13 cellular contexts compared by ENCODE assay signal in genomic region chr19:8196271-8196908, GRCh38. TPM values are rescaled to one million over a fixed set of nuclear protein-coding genes. Genes with fewer than 3 reads are reported as not detected.
DNase-seq lines count a peak whose midpoint lies in the region; ATAC-seq and TF ChIP-seq lines count a peak whose summit lies in the region.
"Had no signal": no experiment of that assay in that cellular context is flagged by ENCODE, and none has a peak within 500 bp of the region (broad histone marks: within the 10 kb centered on the region; RNA-seq: fewer than 3 reads in every experiment).

No MANE protein-coding gene starts in this region.

- no peak for DNase-seq in CD8-positive, alpha-beta T cell
- peak; percentile 65 for DNase-seq in Karpas-422
- DNase-seq in activated CD4-positive, alpha-beta memory T cell treated with anti-CD3 and anti-CD28 coated beads for 36 hours = no peak
- no peak for DNase-seq in natural killer cell treated with Interleukin-12 subunit alpha and Interleukin-12 subunit beta and Interleukin-15 and Interleukin-18, amount 100 ng/mL, for 72 hours (ENCODE audit: low spot score)
- DNase-seq in Caco-2 = no peak
- no peak for DNase-seq in left lung
- DNase-seq: head of caudate nucleus, left ventricle myocardium inferior, NCI-H1417 treated with DMSO at 0.1 percent for 48 hours, NCI-H69 had no signal

- no peaks in the 10 kb centered on the region for H3K9me2 ChIP-seq in Karpas-422 (replicated peaks; ENCODE audit: insufficient read depth, low read length)

- H3K9me3 Mint-ChIP-seq in CD8-positive, alpha-beta T cell = no peaks in the 10 kb centered on the region
- no peaks in the 10 kb centered on the region for H3K9me3 Mint-ChIP-seq in activated CD4-positive, alpha-beta memory T cell treated with anti-CD3 and anti-CD28 coated beads for 36 hours
- H3K9me3 Mint-ChIP-seq in natural killer cell treated with Interleukin-12 subunit alpha and Interleukin-12 subunit beta and Interleukin-15 and Interleukin-18, amount 100 ng/mL, for 72 hours = peaks cover 2% of the 10 kb centered on the region
- H3K9me3 Mint-ChIP-seq in Caco-2 (ENCODE audit: unreplicated experiment) = no peaks in the 10 kb centered on the region

- H3K4me1 ChIP-seq in CD8-positive, alpha-beta T cell (ENCODE audit: insufficient read depth, low read length) = peaks cover 33% of the 10 kb centered on the region
- H3K4me1 ChIP-seq in Karpas-422 (ENCODE audit: low read length) (peaks cover 58% of the 10 kb centered on the region), Caco-2 (no peaks in the 10 kb centered on the region), left lung (peaks cover 0 to 47% of the 10 kb centered on the region in 2 donors)

- ATAC-seq in CD8-positive, alpha-beta T cell = no peak
- ATAC-seq in natural killer cell treated with Interleukin-12 subunit alpha and Interleukin-12 subunit beta and Interleukin-15 and Interleukin-18, amount 100 ng/mL, for 72 hours = no peak
- no peak for ATAC-seq in left lung
- ATAC-seq in GM18520 (IDR thresholded peaks at IDR 0.05; ENCODE audit: unreplicated experiment) = no peak
- no peak for ATAC-seq in HG03354 (IDR thresholded peaks at IDR 0.05; ENCODE audit: poor library complexity, severe bottlenecking, unreplicated experiment)
- ATAC-seq: SK-N-SH treated with all-trans-retinoic acid at 6 μM for 48 hours had no signal

- CTCF ChIA-PET in CD8-positive, alpha-beta T cell (lab: Charles Lee) = interaction anchor here (1.2 kb wide), 1 partner anchor 383 kb away, joined by 3 read pairs; no protein-coding TSS in a partner anchor
- CTCF ChIA-PET in activated CD4-positive, alpha-beta memory T cell treated with anti-CD3 and anti-CD28 coated beads for 36 hours (lab: Charles Lee) = no interaction called here
- CTCF ChIA-PET in Caco-2 (lab: Charles Lee) = no interaction called here

- no peaks in the 10 kb centered on the region for H4K20me1 ChIP-seq in Karpas-422 (ENCODE audit: insufficient read depth, low read depth, low read length)

- H3K27ac Mint-ChIP-seq in CD8-positive, alpha-beta T cell = peak overlapping the region; percentile 60
- H3K27ac Mint-ChIP-seq in activated CD4-positive, alpha-beta memory T cell treated with anti-CD3 and anti-CD28 coated beads for 36 hours = peak overlapping the region; percentile 14
- H3K27ac Mint-ChIP-seq in natural killer cell treated with Interleukin-12 subunit alpha and Interleukin-12 subunit beta and Interleukin-15 and Interleukin-18, amount 100 ng/mL, for 72 hours = peak overlapping the region; percentile 95 to 98
- no peak overlapping the region for H3K27ac Mint-ChIP-seq in Caco-2 (ENCODE audit: unreplicated experiment)

- H2AFZ ChIP-seq in Karpas-422 (ENCODE audit: low read length) = no peak overlapping the region

- H3K36me3 Mint-ChIP-seq in CD8-positive, alpha-beta T cell = no peaks in the 10 kb centered on the region
- no peaks in the 10 kb centered on the region for H3K36me3 Mint-ChIP-seq in activated CD4-positive, alpha-beta memory T cell treated with anti-CD3 and anti-CD28 coated beads for 36 hours
- no peaks in the 10 kb centered on the region for H3K36me3 Mint-ChIP-seq in natural killer cell treated with Interleukin-12 subunit alpha and Interleukin-12 subunit beta and Interleukin-15 and Interleukin-18, amount 100 ng/mL, for 72 hours
- H3K36me3 Mint-ChIP-seq in Caco-2 (ENCODE audit: insufficient read depth, unreplicated experiment) = no peaks in the 10 kb centered on the region

- H3K27ac ChIP-seq in CD8-positive, alpha-beta T cell (ENCODE audit: low read depth, low read length) = no peak overlapping the region
- H3K27ac ChIP-seq in Karpas-422 (ENCODE audit: low read length) (no peak overlapping the region), left lung (peak overlapping the region in 1 of 2 donors; percentile 90)
- H3K27ac ChIP-seq: left ventricle myocardium inferior had no signal

- intact Hi-C loops in CD8-positive, alpha-beta T cell (cut with DNase I, micrococcal nuclease) = no loop called here
- intact Hi-C loops in activated CD4-positive, alpha-beta memory T cell treated with anti-CD3 and anti-CD28 coated beads for 36 hours (cut with micrococcal nuclease) = no loop called here
- intact Hi-C loops in Caco-2 (cut with micrococcal nuclease; ENCODE audit: unreplicated experiment) = no loop called here
- intact Hi-C loops in left lung (cut with DNase I) = no loop called here

- TF ChIP-seq CTCF in CD8-positive, alpha-beta T cell (IDR thresholded peaks at IDR 0.05) = no peak
- no peak for TF ChIP-seq CTCF in Caco-2 (IDR thresholded peaks at IDR 0.05; ENCODE audit: insufficient read depth in 1 of 2, low read depth in 1 of 2, low read length in 1 of 2, severe bottlenecking in 1 of 2, unreplicated experiment in 1 of 2)
- TF ChIP-seq CTCF in left lung (IDR thresholded peaks at IDR 0.05) = no peak

- H3K4me3 ChIP-seq in CD8-positive, alpha-beta T cell (ENCODE audit: low read depth, low read length) = no peak overlapping the region
- peak overlapping the region; percentile 1; the same call in 1 of the 2 replicates for H3K4me3 ChIP-seq in Karpas-422 (ENCODE audit: low read length)
- no peak overlapping the region for H3K4me3 ChIP-seq in Caco-2 (ENCODE audit: low read depth, low read length)
- H3K4me3 ChIP-seq in left lung = no peak overlapping the region
- H3K4me3 ChIP-seq: left ventricle myocardium inferior had no signal

- peak overlapping the region; percentile 34 for H3K4me2 ChIP-seq in Karpas-422 (ENCODE audit: low read depth, low read length, poor library complexity, severe bottlenecking)

- H3K27me3 Mint-ChIP-seq in CD8-positive, alpha-beta T cell (ENCODE audit: low read depth) = no peaks in the 10 kb centered on the region
- H3K27me3 Mint-ChIP-seq in activated CD4-positive, alpha-beta memory T cell treated with anti-CD3 and anti-CD28 coated beads for 36 hours = no peaks in the 10 kb centered on the region
- no peaks in the 10 kb centered on the region for H3K27me3 Mint-ChIP-seq in natural killer cell treated with Interleukin-12 subunit alpha and Interleukin-12 subunit beta and Interleukin-15 and Interleukin-18, amount 100 ng/mL, for 72 hours
- H3K27me3 Mint-ChIP-seq in Caco-2 (ENCODE audit: insufficient read depth, unreplicated experiment) = no peaks in the 10 kb centered on the region

- H3K27me3 ChIP-seq in CD8-positive, alpha-beta T cell (ENCODE audit: insufficient read depth, low read length) = no peaks in the 10 kb centered on the region
- no peaks in the 10 kb centered on the region for H3K27me3 ChIP-seq in Karpas-422 (ENCODE audit: low read length)
- no peaks in the 10 kb centered on the region for H3K27me3 ChIP-seq in Caco-2 (replicated peaks; ENCODE audit: control insufficient read depth, insufficient read depth, low read length)
- no peaks in the 10 kb centered on the region for H3K27me3 ChIP-seq in left lung

- no peak overlapping the region for H3K4me3 Mint-ChIP-seq in CD8-positive, alpha-beta T cell
- no peak overlapping the region for H3K4me3 Mint-ChIP-seq in activated CD4-positive, alpha-beta memory T cell treated with anti-CD3 and anti-CD28 coated beads for 36 hours
- H3K4me3 Mint-ChIP-seq in natural killer cell treated with Interleukin-12 subunit alpha and Interleukin-12 subunit beta and Interleukin-15 and Interleukin-18, amount 100 ng/mL, for 72 hours = peak overlapping the region; percentile 71
- no peak overlapping the region for H3K4me3 Mint-ChIP-seq in Caco-2 (ENCODE audit: unreplicated experiment)

- no TSS peak for BruUV-seq in Caco-2 (replicated peaks; lab: Mats Ljungman, UMichigan)

- H3K79me2 ChIP-seq in Karpas-422 (ENCODE audit: low read length) = no peaks in the 10 kb centered on the region

- H3K9ac ChIP-seq in Karpas-422 (ENCODE audit: low read length) = peak overlapping the region; percentile 31; the same call in 1 of the 2 replicates

- H3K4me1 Mint-ChIP-seq in CD8-positive, alpha-beta T cell (ENCODE audit: low read depth) = peaks cover 44% of the 10 kb centered on the region
- peaks cover 39% of the 10 kb centered on the region for H3K4me1 Mint-ChIP-seq in activated CD4-positive, alpha-beta memory T cell treated with anti-CD3 and anti-CD28 coated beads for 36 hours (ENCODE audit: low read depth)
- H3K4me1 Mint-ChIP-seq in natural killer cell treated with Interleukin-12 subunit alpha and Interleukin-12 subunit beta and Interleukin-15 and Interleukin-18, amount 100 ng/mL, for 72 hours (ENCODE audit: low read depth in 2 of 2) = peaks cover 44 to 50% of the 10 kb centered on the region in 2 donors
- H3K4me1 Mint-ChIP-seq in Caco-2 (ENCODE audit: low read depth, unreplicated experiment) = no peaks in the 10 kb centered on the region

- H3K36me3 ChIP-seq in CD8-positive, alpha-beta T cell (ENCODE audit: insufficient read depth, low read length) = no peaks in the 10 kb centered on the region
- H3K36me3 ChIP-seq in Karpas-422 (ENCODE audit: insufficient read depth, low read length) = no peaks in the 10 kb centered on the region
- no peaks in the 10 kb centered on the region for H3K36me3 ChIP-seq in Caco-2 (ENCODE audit: control insufficient read depth, insufficient read depth, low read length)
- H3K36me3 ChIP-seq in left lung = no peaks in the 10 kb centered on the region
- H3K36me3 ChIP-seq: left ventricle myocardium inferior had no signal

- POLR2A ChIA-PET in CD8-positive, alpha-beta T cell (lab: Charles Lee) = interaction anchor here (2.0 kb wide), 1 partner anchor 9 kb away, joined by 6 read pairs; no protein-coding TSS in a partner anchor
- POLR2A ChIA-PET in activated CD4-positive, alpha-beta memory T cell treated with anti-CD3 and anti-CD28 coated beads for 36 hours (lab: Charles Lee) = no interaction called here
- POLR2A ChIA-PET in Caco-2 (lab: Charles Lee) = no interaction called here

- no peaks in the 10 kb centered on the region for H3K9me3 ChIP-seq in CD8-positive, alpha-beta T cell (ENCODE audit: low read length)
- H3K9me3 ChIP-seq in Karpas-422 (ENCODE audit: low read length) (no peaks in the 10 kb centered on the region), Caco-2 (no peaks in the 10 kb centered on the region), left lung (no peaks in the 10 kb centered on the region)
- H3K9me3 ChIP-seq: left ventricle myocardium inferior had no signal

RNA-seq across cellular contexts. Expression of gene CERS4, which starts 12.8 kb away (rescaled TPM):
- 1 to 10 TPM; 6.9 to 7.2 TPM for total RNA-seq in CD8-positive, alpha-beta T cell
- total RNA-seq in Karpas-422 (2014; rRNA removed; shearing (Covaris generic); ENCODE audit: low replicate concordance) = 66.3 and 105 TPM in 2 replicates
- total RNA-seq in activated CD4-positive, alpha-beta memory T cell treated with anti-CD3 and anti-CD28 coated beads for 36 hours = 10 to 100 TPM; 24.3 to 25.1 TPM
- total RNA-seq in natural killer cell treated with Interleukin-12 subunit alpha and Interleukin-12 subunit beta and Interleukin-15 and Interleukin-18, amount 100 ng/mL, for 72 hours = 10 to 100 TPM; 36.8 to 55.8 TPM
- total RNA-seq in Caco-2 (2022) (56.8 and 66.9 TPM in 2 replicates), left lung (10 to 100 TPM; 36.8 to 38.6 TPM)

RNA-seq across cellular contexts. Expression of gene FBN3, which starts 47.0 kb away (rescaled TPM):
- under 1 TPM; 0.03 to 0.06 TPM for total RNA-seq in CD8-positive, alpha-beta T cell
- total RNA-seq in Karpas-422 (2014; rRNA removed; shearing (Covaris generic); ENCODE audit: low replicate concordance) = not detected in 2 replicates
- not detected for total RNA-seq in activated CD4-positive, alpha-beta memory T cell treated with anti-CD3 and anti-CD28 coated beads for 36 hours
- total RNA-seq in natural killer cell treated with Interleukin-12 subunit alpha and Interleukin-12 subunit beta and Interleukin-15 and Interleukin-18, amount 100 ng/mL, for 72 hours = not detected
- total RNA-seq in Caco-2 (2022) = 15.0 and 16.4 TPM in 2 replicates
- total RNA-seq in left lung = 1 to 10 TPM in 1 of 2 donors, under 1 TPM in 1; 0.63 to 4.8 TPM
- total RNA-seq: left ventricle myocardium inferior had no signal
